In genomic region chr20:38177201-38177600, GRCh38 we compare ENCODE assay signal across 16 cellular contexts. TPM values are rescaled to one million over a fixed set of nuclear protein-coding genes. Genes with fewer than 3 reads are reported as not detected.
DNase-seq lines count a peak whose midpoint lies in the region; ATAC-seq, FAIRE-seq and TF ChIP-seq lines count a peak whose summit lies in the region.
"Had no signal": no experiment of that assay in that cellular context is flagged by ENCODE, and none has a peak within 500 bp of the region (broad histone marks: within the 10 kb centered on the region; RNA-seq: fewer than 3 reads in every experiment).

No MANE protein-coding gene starts in this region.

- no peak overlapping the region for H3K23ac ChIP-seq in neuronal stem cell (ENCODE audit: low read depth, low read length, poor library complexity)

- H3K4me3 Mint-ChIP-seq in activated CD4-positive, alpha-beta T cell treated with anti-CD3 and anti-CD28 coated beads, Interleukin-2, amount 10 ng/mL, durations not matched to agents 24 days and 14 days: no peak overlapping the region
- H3K4me3 Mint-ChIP-seq: CD4-positive, alpha-beta T cell; H9 had no signal

- H3K27me3 ChIP-seq in neuronal stem cell (ENCODE audit: control insufficient read depth in 3 of 3, insufficient read depth in 3 of 3, low read depth in 1 of 3, low read length in 3 of 3): no peaks in the 10 kb centered on the region

- no CpG with 5 or more reads among the region's 9 CpGs for WGBS in neuronal stem cell (ENCODE audit: extremely low coverage in 2 of 2, insufficient read length in 2 of 2, insufficient replicate concordance in 1 of 2), 2 donors

- H3K27ac ChIP-seq in kidney (ENCODE audit: low read depth in 2 of 2, low read length in 2 of 2) (no peak overlapping the region), neuronal stem cell (replicated peaks; ENCODE audit: low read length) (no peak overlapping the region)

- peak overlapping the region; percentile 32 for H3K14ac ChIP-seq in neuronal stem cell (ENCODE audit: low read length)

- H3K79me1 ChIP-seq in neuronal stem cell (ENCODE audit: low read depth, low read length): no peaks in the 10 kb centered on the region

- no peak overlapping the region for H2BK5ac ChIP-seq in neuronal stem cell (ENCODE audit: low read length)

- DNase-seq in cardiac septum (ENCODE audit: low spot score): peak; percentile 24
- no peak for DNase-seq in left ventricle myocardium superior
- DNase-seq in kidney: peak; percentile 33
- no peak for DNase-seq in neuronal stem cell (ENCODE audit: low spot score)
- DNase-seq in activated CD4-positive, alpha-beta T cell treated with anti-CD3 and anti-CD28 coated beads, Interleukin-2, amount 10 ng/mL, durations not matched to agents 24 days and 14 days: no peak
- DNase-seq: 8988T; ACHN; C1 segment of cervical spinal cord; CD4-positive, alpha-beta T cell; DMS79; GOT3; H9 had no signal

- ATAC-seq in left ventricle myocardium superior (no peak), GM18520 (IDR thresholded peaks at IDR 0.05; ENCODE audit: unreplicated experiment) (no peak), GM19351 (IDR thresholded peaks at IDR 0.05; ENCODE audit: unreplicated experiment) (no peak)
- ATAC-seq: GM12878 had no signal

- H3K9ac ChIP-seq in kidney (ENCODE audit: low read length in 2 of 2) (no peak overlapping the region), neuronal stem cell (ENCODE audit: low read depth, low read length, poor library complexity) (no peak overlapping the region)

- no peak overlapping the region for H4K8ac ChIP-seq in neuronal stem cell (ENCODE audit: low read depth, low read length)

- no peak overlapping the region for H2AK5ac ChIP-seq in neuronal stem cell (ENCODE audit: low read depth, low read length)

- no peak overlapping the region for H2AFZ ChIP-seq in neuronal stem cell (ENCODE audit: low read length)

- no peaks in the 10 kb centered on the region for H3K36me3 Mint-ChIP-seq in activated CD4-positive, alpha-beta T cell treated with anti-CD3 and anti-CD28 coated beads, Interleukin-2, amount 10 ng/mL, durations not matched to agents 24 days and 14 days (ENCODE audit: low read depth)

- H3K4me2 ChIP-seq in neuronal stem cell (ENCODE audit: insufficient read depth, low read length, poor library complexity, severe bottlenecking): no peak overlapping the region

- H3K4me1 ChIP-seq in kidney (ENCODE audit: control insufficient read depth in 1 of 2, insufficient read depth in 1 of 2, low read depth in 1 of 2, low read length in 2 of 2): no peaks in the 10 kb centered on the region
- peaks cover 0 to 15% of the 10 kb centered on the region in 2 donors for H3K4me1 ChIP-seq in neuronal stem cell (ENCODE audit: control insufficient read depth in 2 of 2, insufficient read depth in 1 of 2, low read depth in 1 of 2, low read length in 2 of 2)

- H3K4me3 ChIP-seq in kidney (ENCODE audit: low read length in 2 of 2): no peak overlapping the region
- H3K4me3 ChIP-seq in neuronal stem cell (ENCODE audit: low read length in 2 of 2): no peak overlapping the region
- H3K4me3 ChIP-seq: GM12878 had no signal

- no peak overlapping the region for H2BK15ac ChIP-seq in neuronal stem cell (ENCODE audit: low read length)

- H3K18ac ChIP-seq in neuronal stem cell (ENCODE audit: low read length): peak overlapping the region; percentile 81

- no peak overlapping the region for H3K27ac Mint-ChIP-seq in activated CD4-positive, alpha-beta T cell treated with anti-CD3 and anti-CD28 coated beads, Interleukin-2, amount 10 ng/mL, durations not matched to agents 24 days and 14 days
- H3K27ac Mint-ChIP-seq: CD4-positive, alpha-beta T cell; H9 had no signal

- H3K9me3 ChIP-seq in kidney (ENCODE audit: control insufficient read depth in 1 of 2, low read length in 2 of 2) (peaks cover 0 to under 1% of the 10 kb centered on the region in 2 donors), neuronal stem cell (replicated peaks in 1 of 2; ENCODE audit: control insufficient read depth in 2 of 2, insufficient read depth in 1 of 2, low read depth in 1 of 2, low read length in 2 of 2) (peaks cover 0 to 5% of the 10 kb centered on the region in 2 donors)

- FAIRE-seq in kidney (lab: Jason Lieb, UNC): no peak
- FAIRE-seq: GM12878, GM18507 had no signal

- H3K4ac ChIP-seq in neuronal stem cell (ENCODE audit: low read length): no peak overlapping the region

- intact Hi-C loops in cardiac septum (cut with DNase I) (no loop called here), left ventricle myocardium superior (cut with micrococcal nuclease) (no loop called here), kidney (cut with DNase I) (no loop called here)
- intact Hi-C loops in activated CD4-positive, alpha-beta T cell treated with anti-CD3 and anti-CD28 coated beads, Interleukin-2, amount 10 ng/mL, durations not matched to agents 24 days and 14 days (cut with micrococcal nuclease): no loop called here

- no peak for TF ChIP-seq CTCF in kidney (IDR thresholded peaks at IDR 0.05; ENCODE audit: borderline replicate concordance, extremely low read depth, insufficient read depth)

- no peaks in the 10 kb centered on the region for H3K4me1 Mint-ChIP-seq in activated CD4-positive, alpha-beta T cell treated with anti-CD3 and anti-CD28 coated beads, Interleukin-2, amount 10 ng/mL, durations not matched to agents 24 days and 14 days

- peaks cover 6% of the 10 kb centered on the region for H3K27me3 Mint-ChIP-seq in activated CD4-positive, alpha-beta T cell treated with anti-CD3 and anti-CD28 coated beads, Interleukin-2, amount 10 ng/mL, durations not matched to agents 24 days and 14 days

- H2BK120ac ChIP-seq in neuronal stem cell (ENCODE audit: low read depth, low read length): no peak overlapping the region

- H3K9me3 Mint-ChIP-seq in activated CD4-positive, alpha-beta T cell treated with anti-CD3 and anti-CD28 coated beads, Interleukin-2, amount 10 ng/mL, durations not matched to agents 24 days and 14 days: no peaks in the 10 kb centered on the region
- H3K9me3 Mint-ChIP-seq: CD4-positive, alpha-beta T cell; H9 had no signal

- peak overlapping the region; percentile 41 for H2BK12ac ChIP-seq in neuronal stem cell (ENCODE audit: low read length)

- H3K36me3 ChIP-seq in kidney (ENCODE audit: control insufficient read depth in 1 of 2, insufficient read depth in 2 of 2, low read length in 2 of 2) (no peaks in the 10 kb centered on the region), neuronal stem cell (replicated peaks in 1 of 2; ENCODE audit: control insufficient read depth in 2 of 2, insufficient read depth in 2 of 2, low read length in 2 of 2) (no peaks in the 10 kb centered on the region)

- H4K91ac ChIP-seq in neuronal stem cell (ENCODE audit: low read depth, low read length, poor library complexity): no peak overlapping the region

RNA-seq across cellular contexts. Expression of gene TGM2, which starts 12.1 kb away (rescaled TPM):
- total RNA-seq in cardiac septum (792 TPM), left ventricle myocardium superior (473 TPM), kidney (611 TPM)
- 44.6 TPM for polyA plus RNA-seq in kidney (ENCODE audit: insufficient read depth, low read depth, low replicate concordance)
- 0.46 TPM for polyA plus RNA-seq in neuronal stem cell (2013, experiment 1 of 2)
- polyA plus RNA-seq in neuronal stem cell (2013, experiment 2 of 2): 0.39 TPM
- 0.05 TPM in 1 of 2 replicates, not detected in the other for total RNA-seq in activated CD4-positive, alpha-beta T cell treated with anti-CD3 and anti-CD28 coated beads, Interleukin-2, amount 10 ng/mL, durations not matched to agents 24 days and 14 days

Comparison
In these comparisons a context has a peak if more than half of its experiments do, and no peak if none do; other contexts are left out.
1. DNase-seq: peak in cardiac septum (single experiment) and kidney (single experiment); none in left ventricle myocardium superior (single experiment), neuronal stem cell (single experiment) and activated CD4-positive, alpha-beta T cell treated with anti-CD3 and anti-CD28 coated beads, Interleukin-2, amount 10 ng/mL, durations not matched to agents 24 days and 14 days (single experiment).
2. RNA of gene TGM2, which starts 12.1 kb away (total RNA-seq): 792 TPM in cardiac septum (single experiment), 611 TPM in kidney (single experiment) and 473 TPM in left ventricle myocardium superior (single experiment); 0.05 TPM in activated CD4-positive, alpha-beta T cell treated with anti-CD3 and anti-CD28 coated beads, Interleukin-2, amount 10 ng/mL, durations not matched to agents 24 days and 14 days; every median in the first group is over 100 times any median in the second.